Comparison of ENCODE assay signal across 35 cellular contexts in genomic region chr19:35177377-35178274, GRCh38. TPM values are rescaled to one million over a fixed set of nuclear protein-coding genes. Genes with fewer than 3 reads are reported as not detected.
A peak's percentile ranks its signal among the peaks of the same experiment; 100 is the strongest.
DNase-seq lines count a peak whose midpoint lies in the region; ATAC-seq and TF ChIP-seq lines count a peak whose summit lies in the region.
"Had no signal": no experiment of that assay in that cellular context is flagged by ENCODE, and none has a peak within 500 bp of the region (broad histone marks: within the 10 kb centered on the region; RNA-seq: fewer than 3 reads in every experiment).

No MANE protein-coding gene starts in this region.

- H3K4me1 Mint-ChIP-seq in activated naive CD4-positive, alpha-beta T cell treated with anti-CD3 and anti-CD28 coated beads, Interleukin-2, amount 50 U/mL, for 24 hours, result peaks cover 54% of the 10 kb centered on the region
- peaks cover 28% of the 10 kb centered on the region for H3K4me1 Mint-ChIP-seq in activated naive CD4-positive, alpha-beta T cell treated with anti-CD3 and anti-CD28 coated beads for 36 hours (ENCODE audit: low read depth)
- H3K4me1 Mint-ChIP-seq in T-helper 17 cell, result peaks cover 12% of the 10 kb centered on the region

- peaks cover 6% of the 10 kb centered on the region for H3K4me1 ChIP-seq in foreskin keratinocyte
- H3K4me1 ChIP-seq: esophagus muscularis mucosa, pancreas had no signal

- H3K27me3 ChIP-seq in foreskin keratinocyte, result no peaks in the 10 kb centered on the region
- H3K27me3 ChIP-seq: BLaER1 treated with 17β-estradiol and CSF1 and Interleukin-3, amounts not matched to agents 10 nM and 100 nM; pancreas had no signal

- peaks cover 3% of the 10 kb centered on the region for H3K36me3 Mint-ChIP-seq in activated naive CD4-positive, alpha-beta T cell treated with anti-CD3 and anti-CD28 coated beads, Interleukin-2, amount 50 U/mL, for 24 hours
- peaks cover 6% of the 10 kb centered on the region for H3K36me3 Mint-ChIP-seq in activated naive CD4-positive, alpha-beta T cell treated with anti-CD3 and anti-CD28 coated beads for 36 hours (ENCODE audit: low read depth)
- H3K36me3 Mint-ChIP-seq in T-helper 17 cell (ENCODE audit: low read depth), result peaks cover 2% of the 10 kb centered on the region

- intact Hi-C loops in activated naive CD4-positive, alpha-beta T cell treated with anti-CD3 and anti-CD28 coated beads for 36 hours (cut with micrococcal nuclease), result no loop called here

- H3K27ac ChIP-seq in foreskin keratinocyte, result no peak overlapping the region
- H3K27ac ChIP-seq: BLaER1 treated with 17β-estradiol and CSF1 and Interleukin-3, amounts not matched to agents 10 nM and 100 nM; coronary artery; esophagus muscularis mucosa; pancreas; PC-9 had no signal

- no peak for TF ChIP-seq CTCF in foreskin keratinocyte (conservative IDR thresholded peaks at IDR 0.05)

- CTCF ChIA-PET in activated naive CD4-positive, alpha-beta T cell treated with anti-CD3 and anti-CD28 coated beads for 36 hours (lab: Charles Lee), result no interaction called here

- peak overlapping the region; percentile 15 for H3K27ac Mint-ChIP-seq in activated naive CD4-positive, alpha-beta T cell treated with anti-CD3 and anti-CD28 coated beads, Interleukin-2, amount 50 U/mL, for 24 hours
- no peak overlapping the region for H3K27ac Mint-ChIP-seq in activated naive CD4-positive, alpha-beta T cell treated with anti-CD3 and anti-CD28 coated beads for 36 hours
- peak overlapping the region; percentile 2 for H3K27ac Mint-ChIP-seq in T-helper 17 cell
- H3K27ac Mint-ChIP-seq: activated CD4-positive, alpha-beta T cell treated with anti-CD3 and anti-CD28 coated beads, Interleukin-2, amount 10 ng/mL, durations not matched to agents 24 days and 14 days had no signal

- no peaks in the 10 kb centered on the region for H3K27me3 Mint-ChIP-seq in activated naive CD4-positive, alpha-beta T cell treated with anti-CD3 and anti-CD28 coated beads, Interleukin-2, amount 50 U/mL, for 24 hours
- no peaks in the 10 kb centered on the region for H3K27me3 Mint-ChIP-seq in activated naive CD4-positive, alpha-beta T cell treated with anti-CD3 and anti-CD28 coated beads for 36 hours (ENCODE audit: low read depth)
- H3K27me3 Mint-ChIP-seq in T-helper 17 cell, result no peaks in the 10 kb centered on the region
- H3K27me3 Mint-ChIP-seq: activated CD4-positive, alpha-beta T cell treated with anti-CD3 and anti-CD28 coated beads, Interleukin-2, amount 10 ng/mL, durations not matched to agents 24 days and 14 days had no signal

- H3K4me3 Mint-ChIP-seq in activated naive CD4-positive, alpha-beta T cell treated with anti-CD3 and anti-CD28 coated beads, Interleukin-2, amount 50 U/mL, for 24 hours, result no peak overlapping the region
- no peak overlapping the region for H3K4me3 Mint-ChIP-seq in activated naive CD4-positive, alpha-beta T cell treated with anti-CD3 and anti-CD28 coated beads for 36 hours
- H3K4me3 Mint-ChIP-seq in T-helper 17 cell, result no peak overlapping the region
- H3K4me3 Mint-ChIP-seq: activated CD4-positive, alpha-beta T cell treated with anti-CD3 and anti-CD28 coated beads, Interleukin-2, amount 10 ng/mL, durations not matched to agents 24 days and 14 days had no signal

- H3K9me3 ChIP-seq in T-helper 17 cell (ENCODE audit: control insufficient read depth, low read length, poor library complexity, severe bottlenecking), result peaks cover 2% of the 10 kb centered on the region
- H3K9me3 ChIP-seq: pancreas had no signal

- ATAC-seq in T-helper 17 cell (peak; percentile 40), foreskin keratinocyte (no peak)
- ATAC-seq: Right ventricle myocardium inferior, SK-N-SH treated with all-trans-retinoic acid at 6 μM for 48 hours had no signal

- no peaks in the 10 kb centered on the region for H3K9me3 Mint-ChIP-seq in activated naive CD4-positive, alpha-beta T cell treated with anti-CD3 and anti-CD28 coated beads, Interleukin-2, amount 50 U/mL, for 24 hours
- peaks cover 7% of the 10 kb centered on the region for H3K9me3 Mint-ChIP-seq in activated naive CD4-positive, alpha-beta T cell treated with anti-CD3 and anti-CD28 coated beads for 36 hours
- H3K9me3 Mint-ChIP-seq: activated CD4-positive, alpha-beta T cell treated with anti-CD3 and anti-CD28 coated beads, Interleukin-2, amount 10 ng/mL, durations not matched to agents 24 days and 14 days had no signal

- DNase-seq in activated naive CD4-positive, alpha-beta T cell treated with anti-CD3 and anti-CD28 coated beads for 36 hours, result no peak
- DNase-seq in T-helper 17 cell (no peak), NCI-H2081 treated with DMSO at 0.1 percent for 48 hours (lab: John Stamatoyannopoulos, UW) (no peak), foreskin keratinocyte (no peak)
- peak; percentile 20 for DNase-seq in stimulated activated CD8-positive, alpha-beta memory T cell treated with anti-CD3 and anti-CD28 coated beads, Interleukin-4, amount 100 ng/mL, for 48 hours
- DNase-seq: activated CD4-positive, alpha-beta T cell treated with anti-CD3 and anti-CD28 coated beads, Interleukin-2, amount 10 ng/mL, durations not matched to agents 24 days and 14 days; Calu3; DMS79 treated with DMSO at 0.1 percent for 48 hours; foreskin melanocyte; GF-D8; H7; IMR-90; NCI-H1092 treated with DMSO at 0.1 percent for 48 hours; NCI-H187; NCI-H2171 treated with DMSO at 0.1 percent for 48 hours; NCI-H524 treated with DMSO at 0.1 percent for 48 hours; NK-92 treated with Interleukin-12 subunit alpha and Interleukin-12 subunit beta, amount 100 ng/mL, for 24 hours; pancreas; PC-9; retina; stimulated activated CD4-positive, alpha-beta T cell treated with anti-CD3 and anti-CD28 coated beads, Interleukin-1b, Interleukin-23, amount 100 ng/mL, for 48 hours; T-helper 2 cell; trophoblast cell had no signal

RNA-seq across cellular contexts. Expression of gene FXYD5, which starts 23.1 kb away (rescaled TPM):
- 100 to 1,000 TPM; 289 to 294 TPM for total RNA-seq in activated naive CD4-positive, alpha-beta T cell treated with anti-CD3 and anti-CD28 coated beads for 36 hours
- total RNA-seq in T-helper 17 cell (100 to 1,000 TPM; 533 to 557 TPM), foreskin keratinocyte (268 and 277 TPM in 2 replicates)
- polyA plus RNA-seq in foreskin keratinocyte, result 416 and 427 TPM in 2 replicates
- polyA plus RNA-seq: neural cell had no signal

RNA-seq across cellular contexts. Expression of gene FXYD7, which starts 34.6 kb away (rescaled TPM):
- total RNA-seq in activated naive CD4-positive, alpha-beta T cell treated with anti-CD3 and anti-CD28 coated beads for 36 hours, result 1 to 10 TPM in 1 of 2 experiments, under 1 TPM in 1; 0.54 to 1.2 TPM
- total RNA-seq in T-helper 17 cell (10 to 100 TPM; 17.1 to 20.6 TPM), foreskin keratinocyte (0.18 TPM in 1 of 2 replicates, not detected in the other)
- 0.16 and 0.25 TPM in 2 replicates for polyA plus RNA-seq in foreskin keratinocyte
- total RNA-seq: astrocyte, cardiac septum, IMR-90, lung, PC-9, Right ventricle myocardium inferior, smooth muscle cell had no signal
- polyA plus RNA-seq: AG04450, smooth muscle cell had no signal

RNA-seq across cellular contexts. Expression of gene FXYD1, which starts 39.0 kb away (rescaled TPM):
- total RNA-seq in activated naive CD4-positive, alpha-beta T cell treated with anti-CD3 and anti-CD28 coated beads for 36 hours, result 1 to 10 TPM; 3.3 to 3.4 TPM
- total RNA-seq in T-helper 17 cell (1 to 10 TPM; 1.8 to 4.7 TPM), foreskin keratinocyte (0.35 and 0.41 TPM in 2 replicates)
- polyA plus RNA-seq in foreskin keratinocyte, result 0.67 and 0.81 TPM in 2 replicates
- total RNA-seq: PC-9 had no signal
- polyA plus RNA-seq: neural cell had no signal

RNA-seq across cellular contexts. Expression of gene LGI4, which starts 42.8 kb away (rescaled TPM):
- 1 to 10 TPM; 1.1 to 1.7 TPM for total RNA-seq in activated naive CD4-positive, alpha-beta T cell treated with anti-CD3 and anti-CD28 coated beads for 36 hours
- total RNA-seq in T-helper 17 cell, result under 1 TPM; 0.39 to 0.52 TPM
- total RNA-seq in foreskin keratinocyte, result not detected in 2 replicates
- 0.06 TPM in 1 of 2 replicates, not detected in the other for polyA plus RNA-seq in foreskin keratinocyte
- total RNA-seq: IMR-90 had no signal

RNA-seq across cellular contexts. Expression of gene FAM187B, which starts 50.9 kb away (rescaled TPM):
- not detected for total RNA-seq in activated naive CD4-positive, alpha-beta T cell treated with anti-CD3 and anti-CD28 coated beads for 36 hours
- total RNA-seq in T-helper 17 cell (not detected), foreskin keratinocyte (not detected in 2 replicates)
- polyA plus RNA-seq in foreskin keratinocyte, result not detected in 2 replicates
- total RNA-seq: activated CD4-positive, alpha-beta T cell treated with anti-CD3 and anti-CD28 coated beads, Interleukin-2, amount 10 ng/mL, durations not matched to agents 24 days and 14 days; astrocyte; Calu3; cardiac septum; esophagus muscularis mucosa; H7; IMR-90; pancreas; PC-9; Right ventricle myocardium inferior; smooth muscle cell had no signal
- polyA plus RNA-seq: AG04450, IMR-90, neural cell, pancreas, smooth muscle cell had no signal

Comparison
In these comparisons a context has a peak if more than half of its experiments do, and no peak if none do; other contexts are left out.
1. RNA of gene FXYD7, which starts 34.6 kb away (total RNA-seq): 17.1 to 20.6 TPM in T-helper 17 cell; 0.54 to 1.2 TPM in activated naive CD4-positive, alpha-beta T cell treated with anti-CD3 and anti-CD28 coated beads for 36 hours and 0.18 TPM in foreskin keratinocyte; every median in the first group is over 4 times any median in the second.